Comparison of ENCODE assay signal across 22 cellular contexts in the genomic region with DNA sequence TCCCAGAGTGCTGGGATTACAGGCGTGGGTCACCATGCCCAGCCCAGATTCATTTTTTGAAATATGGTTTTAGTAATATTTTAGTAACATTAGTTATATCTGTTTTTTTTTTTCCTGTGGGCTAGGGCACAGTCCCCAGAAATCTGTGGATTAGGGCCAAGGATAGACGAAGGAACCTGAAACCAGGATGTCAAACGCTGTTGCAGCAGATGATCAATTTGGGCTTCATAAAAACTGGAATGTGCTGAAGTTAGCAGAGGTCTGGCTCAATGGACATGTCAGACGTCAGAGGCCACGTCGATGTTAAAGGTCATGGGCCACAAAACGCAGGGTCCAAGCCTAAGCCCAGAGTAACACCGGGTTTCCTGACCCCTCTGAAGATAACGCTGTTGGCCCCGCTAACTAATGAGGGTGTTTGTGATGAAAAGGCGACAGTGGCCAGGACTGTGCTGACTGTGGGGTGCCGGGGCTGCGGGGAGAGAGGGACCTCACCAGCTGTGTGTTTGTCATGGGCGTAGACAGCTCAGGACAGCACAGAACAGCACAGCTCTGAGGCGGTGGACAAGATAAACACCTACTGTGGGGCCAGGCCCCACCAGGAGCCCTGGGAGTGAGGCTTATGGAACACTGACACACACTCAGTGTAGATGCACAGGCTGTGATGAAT.
"Had no signal": no experiment of that assay in that cellular context is flagged by ENCODE, and none has a peak within 500 bp of the region (broad histone marks: within the 10 kb centered on the region; RNA-seq: fewer than 3 reads in every experiment).

No MANE protein-coding gene starts in this region.

- DNase-seq: activated CD4-positive, alpha-beta memory T cell treated with anti-CD3 and anti-CD28 coated beads, Interleukin-2, amount 10 ng/mL, durations not matched to agents 7 days and 5 days; activated CD4-positive, alpha-beta T cell treated with anti-CD3 and anti-CD28 coated beads for 48 hours; activated CD4-positive, CD25-positive, alpha-beta regulatory T cell; activated naive CD4-positive, alpha-beta T cell treated with anti-CD3 and anti-CD28 coated beads, Interleukin-2, amount 10 ng/mL, durations not matched to agents 7 days and 5 days; activated naive CD8-positive, alpha-beta T cell treated with anti-CD3 and anti-CD28 coated beads, Interleukin-2, amount 50 U/mL, for 24 hours; activated T-cell treated with anti-CD3 and anti-CD28 coated beads, Interleukin-2, amount 50 U/mL, for 1 hour; aorta; brain microvascular endothelial cell; hippocampal formation; kidney; midbrain; right lobe of liver; stimulated activated CD4-positive, alpha-beta T cell treated with anti-CD3 and anti-CD28 coated beads, Interleukin-4, amount 100 ng/mL, for 24 hours; T-helper 1 cell; T-helper 9 cell; thyroid gland had no signal

- H3K27ac Mint-ChIP-seq: activated CD4-positive, alpha-beta memory T cell treated with anti-CD3 and anti-CD28 coated beads, Interleukin-2, amount 10 ng/mL, durations not matched to agents 7 days and 5 days; activated naive CD4-positive, alpha-beta T cell treated with anti-CD3 and anti-CD28 coated beads, Interleukin-2, amount 10 ng/mL, durations not matched to agents 7 days and 5 days; activated naive CD8-positive, alpha-beta T cell treated with anti-CD3 and anti-CD28 coated beads, Interleukin-2, amount 50 U/mL, for 24 hours; activated T-helper 17 cell treated with anti-CD3 and anti-CD28 coated beads, Interleukin-2, amount 50 U/mL, for 72 hours; stimulated activated memory B cell treated with anti-CD40 and anti-IgM and Interleukin-4, amounts not matched to agents 10 μg/mL and 1 μg/mL and 100 μg/mL, for 72 hours had no signal

- H3K27ac ChIP-seq: brain microvascular endothelial cell, coronary artery, right lobe of liver, thyroid gland had no signal

- ATAC-seq: activated naive CD8-positive, alpha-beta T cell treated with anti-CD3 and anti-CD28 coated beads, Interleukin-2, amount 50 U/mL, for 24 hours; activated T-helper 17 cell treated with anti-CD3 and anti-CD28 coated beads, Interleukin-2, amount 50 U/mL, for 72 hours; left lobe of liver; stimulated activated memory B cell treated with anti-CD40 and anti-IgM and Interleukin-4, amounts not matched to agents 10 μg/mL and 1 μg/mL and 100 μg/mL, for 72 hours had no signal

- H3K36me3 ChIP-seq: brain microvascular endothelial cell, right lobe of liver, thyroid gland had no signal

- H3K36me3 Mint-ChIP-seq: activated naive CD4-positive, alpha-beta T cell treated with anti-CD3 and anti-CD28 coated beads, Interleukin-2, amount 10 ng/mL, durations not matched to agents 7 days and 5 days; stimulated activated memory B cell treated with anti-CD40 and anti-IgM and Interleukin-4, amounts not matched to agents 10 μg/mL and 1 μg/mL and 100 μg/mL, for 72 hours had no signal

- H3K4me3 ChIP-seq: coronary artery, right lobe of liver, smooth muscle cell, thyroid gland had no signal

- H3K4me1 ChIP-seq: right lobe of liver had no signal

- H3K4me2 ChIP-seq: smooth muscle cell had no signal

- H3K9me3 Mint-ChIP-seq: activated CD4-positive, alpha-beta memory T cell treated with anti-CD3 and anti-CD28 coated beads, Interleukin-2, amount 10 ng/mL, durations not matched to agents 7 days and 5 days; activated naive CD8-positive, alpha-beta T cell treated with anti-CD3 and anti-CD28 coated beads, Interleukin-2, amount 50 U/mL, for 24 hours; activated T-helper 17 cell treated with anti-CD3 and anti-CD28 coated beads, Interleukin-2, amount 50 U/mL, for 72 hours; central memory CD8-positive, alpha-beta T cell; stimulated activated memory B cell treated with anti-CD40 and anti-IgM and Interleukin-4, amounts not matched to agents 10 μg/mL and 1 μg/mL and 100 μg/mL, for 72 hours had no signal

- H3K9me3 ChIP-seq: right lobe of liver, thyroid gland had no signal

- H3K27me3 ChIP-seq: brain microvascular endothelial cell, right lobe of liver, thyroid gland had no signal

- H3K4me1 Mint-ChIP-seq: central memory CD8-positive, alpha-beta T cell; stimulated activated memory B cell treated with anti-CD40 and anti-IgM and Interleukin-4, amounts not matched to agents 10 μg/mL and 1 μg/mL and 100 μg/mL, for 72 hours had no signal

- H3K4me3 Mint-ChIP-seq: activated CD4-positive, alpha-beta memory T cell treated with anti-CD3 and anti-CD28 coated beads, Interleukin-2, amount 10 ng/mL, durations not matched to agents 7 days and 5 days; activated naive CD4-positive, alpha-beta T cell treated with anti-CD3 and anti-CD28 coated beads, Interleukin-2, amount 10 ng/mL, durations not matched to agents 7 days and 5 days; activated naive CD8-positive, alpha-beta T cell treated with anti-CD3 and anti-CD28 coated beads, Interleukin-2, amount 50 U/mL, for 24 hours; activated T-helper 17 cell treated with anti-CD3 and anti-CD28 coated beads, Interleukin-2, amount 50 U/mL, for 72 hours; central memory CD8-positive, alpha-beta T cell; stimulated activated memory B cell treated with anti-CD40 and anti-IgM and Interleukin-4, amounts not matched to agents 10 μg/mL and 1 μg/mL and 100 μg/mL, for 72 hours had no signal
